Comparison of ENCODE assay signal across 31 cellular contexts in genomic region chr10:28470873-28471704, GRCh38.
A peak's percentile ranks its signal among the peaks of the same experiment; 100 is the strongest.
DNase-seq lines count a peak whose midpoint lies in the region; ATAC-seq and TF ChIP-seq lines count a peak whose summit lies in the region.
"Had no signal": no experiment of that assay in that cellular context is flagged by ENCODE, and none has a peak within 500 bp of the region (broad histone marks: within the 10 kb centered on the region; RNA-seq: fewer than 3 reads in every experiment).

No MANE protein-coding gene starts in this region.

- H3K9me3 ChIP-seq in GM23248 (ENCODE audit: low read depth) (no peaks in the 10 kb centered on the region), SK-N-SH (no peaks in the 10 kb centered on the region)
- H3K9me3 ChIP-seq: esophagus squamous epithelium, HAP-1, ovary, right atrium auricular region, SJCRH30, upper lobe of right lung had no signal

- H3K4me1 ChIP-seq in GM23248 (ENCODE audit: insufficient read depth) (no peaks in the 10 kb centered on the region), SK-N-SH (ENCODE audit: control insufficient read depth in 1 of 2, insufficient read depth in 2 of 2, low read depth in 1 of 2, low read length in 1 of 2) (peaks cover 0 to 19% of the 10 kb centered on the region in 2 experiments; a peak in 2 of 4 replicates)
- H3K4me1 ChIP-seq: esophagus squamous epithelium, HAP-1, right atrium auricular region, SJCRH30, upper lobe of right lung had no signal

- H3F3A ChIP-seq in GM23248 (ENCODE audit: insufficient read depth): no peaks in the 10 kb centered on the region
- no peaks in the 10 kb centered on the region for H3F3A ChIP-seq in SK-N-SH (replicated peaks; ENCODE audit: insufficient read depth)

- peak in 1 of 2 experiments; percentile 79; a peak in 2 of 4 replicates for TF ChIP-seq EP300 in SK-N-SH (IDR thresholded peaks at IDR 0.05; ENCODE audit: borderline replicate concordance in 1 of 2, low read depth in 1 of 2, low read length in 1 of 2)

- peaks cover 10% of the 10 kb centered on the region for H3K4me1 Mint-ChIP-seq in type B pancreatic cell (ENCODE audit: unreplicated experiment)
- H3K4me1 Mint-ChIP-seq: activated CD4-positive, alpha-beta memory T cell treated with anti-CD3 and anti-CD28 coated beads, Interleukin-2, amount 10 ng/mL, durations not matched to agents 7 days and 5 days; activated naive CD4-positive, alpha-beta T cell treated with anti-CD3 and anti-CD28 coated beads, Interleukin-2, amount 50 U/mL, for 24 hours; natural killer cell; stimulated activated effector memory CD8-positive, alpha-beta T cell treated with anti-CD3 and anti-CD28 coated beads, Interleukin-12 subunit alpha, Interleukin-12 subunit beta, amount 100 ng/mL, for 72 hours had no signal

- ATAC-seq in GM18498 (IDR thresholded peaks at IDR 0.05; ENCODE audit: unreplicated experiment): no peak
- no peak for ATAC-seq in HG02623 (IDR thresholded peaks at IDR 0.05; ENCODE audit: unreplicated experiment)
- ATAC-seq: natural killer cell; stimulated activated effector memory CD8-positive, alpha-beta T cell treated with anti-CD3 and anti-CD28 coated beads, Interleukin-12 subunit alpha, Interleukin-12 subunit beta, amount 100 ng/mL, for 72 hours; upper lobe of right lung had no signal

- H3K36me3 Mint-ChIP-seq in type B pancreatic cell: no peaks in the 10 kb centered on the region
- H3K36me3 Mint-ChIP-seq: activated naive CD4-positive, alpha-beta T cell treated with anti-CD3 and anti-CD28 coated beads, Interleukin-2, amount 50 U/mL, for 24 hours; natural killer cell; stimulated activated effector memory CD8-positive, alpha-beta T cell treated with anti-CD3 and anti-CD28 coated beads, Interleukin-12 subunit alpha, Interleukin-12 subunit beta, amount 100 ng/mL, for 72 hours had no signal

- POLR2A ChIA-PET in SK-N-SH (lab: Yijun Ruan, JAX): interaction anchor here (1.6 kb wide), 1 partner anchor 61 kb away, joined by 4 read pairs; the partner anchor contains the start of gene WAC

- CTCF ChIA-PET in SK-N-SH (lab: Yijun Ruan, JAX): interaction anchor here (0.6 to 1.2 kb wide), 2 partner anchors 10 to 27 kb away, joined by 4 to 5 read pairs; no protein-coding TSS in a partner anchor

- no peaks in the 10 kb centered on the region for H3K79me2 ChIP-seq in GM23248 (ENCODE audit: insufficient read depth)
- no peaks in the 10 kb centered on the region for H3K79me2 ChIP-seq in SK-N-SH (ENCODE audit: insufficient read depth)

- H3K9me2 ChIP-seq in GM23248 (ENCODE audit: insufficient read depth): no peaks in the 10 kb centered on the region
- no peaks in the 10 kb centered on the region for H3K9me2 ChIP-seq in SK-N-SH

- no peak overlapping the region for H3K4me2 ChIP-seq in GM23248 (ENCODE audit: unreplicated experiment)
- H3K4me2 ChIP-seq in SK-N-SH: no peak overlapping the region

- no peaks in the 10 kb centered on the region for H3K27me3 Mint-ChIP-seq in type B pancreatic cell
- H3K27me3 Mint-ChIP-seq: activated CD4-positive, alpha-beta memory T cell treated with anti-CD3 and anti-CD28 coated beads, Interleukin-2, amount 10 ng/mL, durations not matched to agents 7 days and 5 days had no signal

- H3K36me3 ChIP-seq in GM23248 (ENCODE audit: low read depth): no peaks in the 10 kb centered on the region
- no peaks in the 10 kb centered on the region for H3K36me3 ChIP-seq in SK-N-SH (replicated peaks in 1 of 2; ENCODE audit: control insufficient read depth in 1 of 2, insufficient read depth in 2 of 2, low read length in 1 of 2)
- H3K36me3 ChIP-seq: esophagus squamous epithelium, HAP-1, ovary, right atrium auricular region, SJCRH30, upper lobe of right lung had no signal

- no peak for TF ChIP-seq CTCF in SK-N-SH (IDR thresholded peaks at IDR 0.05)
- TF ChIP-seq CTCF in type B pancreatic cell (conservative IDR thresholded peaks at IDR 0.05): no peak

- DNase-seq in GM23248 (peak; percentile 10), SK-N-SH (peak; percentile 70), fibroblast of the conjunctiva (ENCODE audit: low read depth) (peak; percentile 6), type B pancreatic cell (ENCODE audit: extremely low spot score, unreplicated experiment) (no peak), UCSD-AML1 (lab: John Stamatoyannopoulos, UW; ENCODE audit: unreplicated experiment) (no peak)
- DNase-seq: activated CD4-positive, alpha-beta memory T cell treated with anti-CD3 and anti-CD28 coated beads, Interleukin-2, amount 10 ng/mL, durations not matched to agents 7 days and 5 days; activated CD4-positive, alpha-beta T cell treated with anti-CD3 and anti-CD28 coated beads for 1 hour; activated CD8-positive, alpha-beta memory T cell treated with anti-CD3 and anti-CD28 coated beads, Interleukin-2, amount 50 U/mL, for 48 hours; aorta; CD4-positive, alpha-beta T cell; endodermal cell; esophagus squamous epithelium; KG1; kidney; natural killer cell; NCI-H1417 treated with DMSO at 0.1 percent for 48 hours; NCI-H2081 treated with DMSO at 0.1 percent for 48 hours; NCI-H345; ovary; SJCRH30; stimulated activated CD4-positive, alpha-beta T cell treated with anti-CD3 and anti-CD28 coated beads, Interleukin-12 subunit alpha, Interleukin-12 subunit beta, amount 100 ng/mL, for 4 hours; stimulated activated CD4-positive, alpha-beta T cell treated with anti-CD3 and anti-CD28 coated beads, Interleukin-4, amount 100 ng/mL, for 24 hours; T-helper 1 cell; upper lobe of right lung had no signal

- in situ Hi-C loops in GM23248 (cut with MboI): no loop called here

- H3K9me3 Mint-ChIP-seq in type B pancreatic cell: no peaks in the 10 kb centered on the region
- H3K9me3 Mint-ChIP-seq: activated CD4-positive, alpha-beta memory T cell treated with anti-CD3 and anti-CD28 coated beads, Interleukin-2, amount 10 ng/mL, durations not matched to agents 7 days and 5 days; activated naive CD4-positive, alpha-beta T cell treated with anti-CD3 and anti-CD28 coated beads, Interleukin-2, amount 50 U/mL, for 24 hours; CD4-positive, alpha-beta T cell; endodermal cell; natural killer cell; stimulated activated effector memory CD8-positive, alpha-beta T cell treated with anti-CD3 and anti-CD28 coated beads, Interleukin-12 subunit alpha, Interleukin-12 subunit beta, amount 100 ng/mL, for 72 hours had no signal

- 0 out of 2 replicates have a peak, but pooled peaks have one; percentile 10 for TF ChIP-seq RAD21 in SK-N-SH (IDR thresholded peaks at IDR 0.05; ENCODE audit: low read length)

- 17 to 21% methylated on average over 13 of the region's 13 CpGs for WGBS in GM23248 (ENCODE audit: low coverage in 1 of 2, low lambda C conversion rate in 2 of 2, missing lambda C conversion rate in 2 of 2), 2 experiments
- 29% methylated on average over 13 of the region's 13 CpGs for WGBS in SK-N-SH (ENCODE audit: low lambda C conversion rate)

- H3K27ac Mint-ChIP-seq in type B pancreatic cell: no peak overlapping the region
- H3K27ac Mint-ChIP-seq: activated CD4-positive, alpha-beta memory T cell treated with anti-CD3 and anti-CD28 coated beads, Interleukin-2, amount 10 ng/mL, durations not matched to agents 7 days and 5 days; activated naive CD4-positive, alpha-beta T cell treated with anti-CD3 and anti-CD28 coated beads, Interleukin-2, amount 50 U/mL, for 24 hours; CD4-positive, alpha-beta T cell; endodermal cell; natural killer cell; stimulated activated effector memory CD8-positive, alpha-beta T cell treated with anti-CD3 and anti-CD28 coated beads, Interleukin-12 subunit alpha, Interleukin-12 subunit beta, amount 100 ng/mL, for 72 hours had no signal

- H4K20me1 ChIP-seq in GM23248 (ENCODE audit: insufficient read depth) (no peaks in the 10 kb centered on the region), SK-N-SH (ENCODE audit: insufficient read depth) (no peaks in the 10 kb centered on the region)

- no peak overlapping the region for H3K27ac ChIP-seq in GM23248
- peak overlapping the region in 1 of 2 experiments; percentile 94; a peak in 2 of 4 replicates for H3K27ac ChIP-seq in SK-N-SH (ENCODE audit: low read depth in 2 of 2, low read length in 1 of 2)
- H3K27ac ChIP-seq: coronary artery, esophagus squamous epithelium, ovary, right atrium auricular region, SJCRH30, upper lobe of right lung had no signal

- H2AFZ ChIP-seq in GM23248 (no peak overlapping the region), SK-N-SH (ENCODE audit: low read depth) (no peak overlapping the region)

- peak overlapping the region; percentile 14 for H3K4me3 Mint-ChIP-seq in type B pancreatic cell
- H3K4me3 Mint-ChIP-seq: activated CD4-positive, alpha-beta memory T cell treated with anti-CD3 and anti-CD28 coated beads, Interleukin-2, amount 10 ng/mL, durations not matched to agents 7 days and 5 days; activated naive CD4-positive, alpha-beta T cell treated with anti-CD3 and anti-CD28 coated beads, Interleukin-2, amount 50 U/mL, for 24 hours; CD4-positive, alpha-beta T cell; endodermal cell; natural killer cell; stimulated activated effector memory CD8-positive, alpha-beta T cell treated with anti-CD3 and anti-CD28 coated beads, Interleukin-12 subunit alpha, Interleukin-12 subunit beta, amount 100 ng/mL, for 72 hours had no signal

- H3K9ac ChIP-seq in GM23248: no peak overlapping the region
- no peak overlapping the region for H3K9ac ChIP-seq in SK-N-SH

- H3K27me3 ChIP-seq in GM23248 (replicated peaks; ENCODE audit: insufficient read depth): no peaks in the 10 kb centered on the region
- H3K27me3 ChIP-seq in SK-N-SH (ENCODE audit: insufficient read depth): no peaks in the 10 kb centered on the region
- H3K27me3 ChIP-seq: esophagus squamous epithelium, ovary, right atrium auricular region, SJCRH30, upper lobe of right lung had no signal

- H3K4me3 ChIP-seq in GM23248 (no peak overlapping the region), SK-N-SH (ENCODE audit: low read depth in 2 of 2, low read length in 1 of 2) (no peak overlapping the region; a peak in 1 of 4 replicates)
- H3K4me3 ChIP-seq: coronary artery, esophagus squamous epithelium, HAP-1, ovary, right atrium auricular region, SJCRH30, upper lobe of right lung had no signal

TF ChIP-seq in SK-N-SH, 30 proteins besides CTCF, POLR2A, EP300 and RAD21 (continues in another document):
- peak; percentile 43; the same call in 1 of the 2 replicates for TF ChIP-seq TCF12 (IDR thresholded peaks at IDR 0.05)
- no peak for TF ChIP-seq SMC3 (IDR thresholded peaks at IDR 0.05; ENCODE audit: low read depth, low read length)
- peak; percentile 57; the same call in 1 of the 2 replicates for TF ChIP-seq GATA2 (CRISPR knock-in tag; IDR thresholded peaks at IDR 0.05)
- TF ChIP-seq RXRA (IDR thresholded peaks at IDR 0.05; ENCODE audit: borderline replicate concordance, low read depth): no peak
- TF ChIP-seq MAX (IDR thresholded peaks at IDR 0.05; ENCODE audit: low read depth): no peak
- TF ChIP-seq YY1 (IDR thresholded peaks at IDR 0.05; ENCODE audit: low read depth): no peak
- TF ChIP-seq TEAD4 (IDR thresholded peaks at IDR 0.05; ENCODE audit: borderline replicate concordance, insufficient read depth): no peak
- TF ChIP-seq MEF2A (IDR thresholded peaks at IDR 0.05; ENCODE audit: borderline replicate concordance, low read depth): no peak
- no peak for TF ChIP-seq FOXJ3 (CRISPR knock-in tag; IDR thresholded peaks at IDR 0.05)
- TF ChIP-seq RCOR1 (IDR thresholded peaks at IDR 0.05; ENCODE audit: low read length): peak; percentile 71; the same call in 1 of the 2 replicates

Comparison
In these comparisons a context has a peak if more than half of its experiments do, and no peak if none do; other contexts are left out.
1. DNase-seq: peak in GM23248 (single experiment), SK-N-SH (single experiment) and fibroblast of the conjunctiva (single experiment); none in type B pancreatic cell (single experiment) and UCSD-AML1 (single experiment).